In genomic region chr10:6009961-6010360, GRCh38 we compare ENCODE assay signal across 13 cellular contexts. TPM values are rescaled to one million over a fixed set of nuclear protein-coding genes. Genes with fewer than 3 reads are reported as not detected.
"Had no signal": no experiment of that assay in that cellular context is flagged by ENCODE, and none has a peak within 500 bp of the region (broad histone marks: within the 10 kb centered on the region; RNA-seq: fewer than 3 reads in every experiment).

No MANE protein-coding gene starts in this region.

- H3K27ac ChIP-seq: coronary artery, neural progenitor cell had no signal

- H3K36me3 ChIP-seq: neural progenitor cell, pancreas had no signal

- H3K4me1 ChIP-seq: neural progenitor cell had no signal

- H3K4me3 ChIP-seq: coronary artery, neural progenitor cell had no signal

- H3K36me3 Mint-ChIP-seq: neural progenitor cell, type B pancreatic cell had no signal

- H3K4me3 Mint-ChIP-seq: neural progenitor cell, type B pancreatic cell had no signal

- DNase-seq: activated CD4-positive, alpha-beta T cell treated with anti-CD3 and anti-CD28 coated beads, Interleukin-2, amount 50 U/mL, for 4 hours; activated CD4-positive, CD25-positive, alpha-beta regulatory T cell; activated CD8-positive, alpha-beta memory T cell treated with anti-CD3 and anti-CD28 coated beads, Interleukin-2, amount 50 U/mL, for 48 hours; activated gamma-delta T cell; effector CD4-positive, alpha-beta T cell; pancreas; substantia nigra had no signal

- H3K27ac Mint-ChIP-seq: neural progenitor cell, type B pancreatic cell had no signal

- H3K27me3 ChIP-seq: neural progenitor cell, pancreas had no signal

- H3K9me3 ChIP-seq: pancreas had no signal

RNA-seq across cellular contexts. Expression of gene IL2RA, which starts 52.2 kb away (rescaled TPM):
- total RNA-seq: endothelial cell of umbilical vein, renal cortical epithelial cell, skeletal muscle tissue had no signal
- polyA plus RNA-seq: endothelial cell of umbilical vein had no signal
